20 cellular contexts compared by ENCODE assay signal in genomic region chr4:24876431-24876830, GRCh38. TPM values are rescaled to one million over a fixed set of nuclear protein-coding genes. Genes with fewer than 3 reads are reported as not detected.
"Had no signal": no experiment of that assay in that cellular context is flagged by ENCODE, and none has a peak within 500 bp of the region (broad histone marks: within the 10 kb centered on the region; RNA-seq: fewer than 3 reads in every experiment).

No MANE protein-coding gene starts in this region.

- H3K4me3 ChIP-seq: cardiac muscle cell had no signal

- DNase-seq: activated CD4-positive, alpha-beta memory T cell treated with anti-CD3 and anti-CD28 coated beads for 36 hours; activated CD4-positive, alpha-beta T cell treated with anti-CD3 and anti-CD28 coated beads, Interleukin-2, amount 10 ng/mL, durations not matched to agents 7 days and 5 days; activated CD4-positive, CD25-positive, alpha-beta regulatory T cell; activated CD8-positive, alpha-beta memory T cell treated with anti-CD3 and anti-CD28 coated beads for 24 hours; activated gamma-delta T cell; activated naive CD4-positive, alpha-beta T cell treated with anti-CD3 and anti-CD28 coated beads for 36 hours; activated T-cell treated with anti-CD3 and anti-CD28 coated beads, Interleukin-2, amount 50 U/mL, for 4 hours; amygdala; cerebellar nuclear complex; Karpas-422; NCI-H146; NCI-H187 treated with DMSO at 0.1 percent for 48 hours; NCI-H2081 treated with DMSO at 0.1 percent for 48 hours; NCI-H446; NCI-H526; NCI-H82; SHP77 treated with DMSO at 0.1 percent for 48 hours; T-helper 9 cell had no signal

- H3K27me3 ChIP-seq: cardiac muscle cell had no signal

- H3K27ac ChIP-seq: cardiac muscle cell had no signal

- ATAC-seq: activated T-cell treated with anti-CD3 and anti-CD28 coated beads, Interleukin-2, amount 50 U/mL, for 4 hours; activated T-helper 17 cell treated with anti-CD3 and anti-CD28 coated beads, Interleukin-2, amount 50 U/mL, for 72 hours had no signal

- H3K36me3 ChIP-seq: cardiac muscle cell had no signal

RNA-seq across cellular contexts. Expression of gene CCDC149, which starts 36.4 kb away (rescaled TPM):
- total RNA-seq: activated CD4-positive, alpha-beta memory T cell treated with anti-CD3 and anti-CD28 coated beads for 36 hours; activated CD4-positive, alpha-beta T cell treated with anti-CD3 and anti-CD28 coated beads, Interleukin-2, amount 10 ng/mL, durations not matched to agents 7 days and 5 days; activated naive CD4-positive, alpha-beta T cell treated with anti-CD3 and anti-CD28 coated beads for 36 hours; activated T-cell treated with anti-CD3 and anti-CD28 coated beads, Interleukin-2, amount 50 U/mL, for 4 hours; activated T-helper 17 cell treated with anti-CD3 and anti-CD28 coated beads, Interleukin-2, amount 50 U/mL, for 72 hours had no signal
